ENCODE assay signal across 1 cellular context in the genomic region with DNA sequence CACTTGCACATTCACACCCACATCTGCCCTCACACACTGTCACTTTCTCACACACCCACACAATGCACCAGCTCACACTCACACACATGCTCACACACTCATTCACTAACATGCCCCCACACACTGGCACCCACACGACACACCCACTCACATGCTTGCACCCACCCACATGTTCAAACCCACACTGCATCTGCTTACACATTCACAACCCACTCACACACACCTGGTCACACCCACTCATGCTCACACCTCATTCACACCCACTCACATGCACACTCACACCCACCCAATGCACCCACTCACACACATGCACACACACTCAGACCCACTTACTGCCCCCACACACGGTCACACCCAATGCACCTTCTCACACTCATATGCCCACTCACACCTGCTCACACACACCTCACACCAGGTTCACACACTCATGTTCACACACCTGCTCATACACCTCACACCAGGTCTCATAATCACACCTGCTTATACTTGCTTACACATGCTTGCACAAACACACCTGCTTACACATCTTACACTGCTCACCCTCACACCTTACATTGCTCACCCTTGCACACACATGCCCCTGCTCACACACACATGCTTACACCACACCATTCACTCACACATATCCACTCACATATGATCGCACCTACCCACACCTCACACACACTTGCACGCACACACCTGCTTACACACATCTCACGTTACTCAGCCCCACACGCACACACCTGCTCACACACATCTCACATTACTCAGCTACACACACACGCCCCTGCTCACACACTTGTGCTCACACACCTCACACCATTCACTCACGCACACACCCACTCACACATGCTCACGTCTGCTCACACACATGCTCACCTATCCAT.
TF ChIP-seq lines count a peak whose summit lies in the region.

No MANE protein-coding gene starts in this region.

TF ChIP-seq in K562, 482 proteins besides CTCF, POLR2A, EP300 and RAD21:
- no peak for TF ChIP-seq NCOA2 (IDR thresholded peaks at IDR 0.05; ENCODE audit: partially characterized antibody in 2 of 2)
- 0 out of 2 replicates have a peak, but pooled peaks have one; percentile 40 for TF ChIP-seq SUPT5H (IDR thresholded peaks at IDR 0.05)
- TF ChIP-seq, protein P1, sequence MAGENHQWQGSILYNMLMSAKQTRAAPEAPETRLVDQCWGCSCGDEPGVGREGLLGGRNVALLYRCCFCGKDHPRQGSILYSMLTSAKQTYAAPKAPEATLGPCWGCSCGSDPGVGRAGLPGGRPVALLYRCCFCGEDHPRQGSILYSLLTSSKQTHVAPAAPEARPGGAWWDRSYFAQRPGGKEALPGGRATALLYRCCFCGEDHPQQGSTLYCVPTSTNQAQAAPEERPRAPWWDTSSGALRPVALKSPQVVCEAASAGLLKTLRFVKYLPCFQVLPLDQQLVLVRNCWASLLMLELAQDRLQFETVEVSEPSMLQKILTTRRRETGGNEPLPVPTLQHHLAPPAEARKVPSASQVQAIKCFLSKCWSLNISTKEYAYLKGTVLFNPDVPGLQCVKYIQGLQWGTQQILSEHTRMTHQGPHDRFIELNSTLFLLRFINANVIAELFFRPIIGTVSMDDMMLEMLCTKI (IDR thresholded peaks at IDR 0.05; ENCODE audit: partially characterized antibody): no peak
- no peak for TF ChIP-seq PHB (CRISPR knock-in tag; IDR thresholded peaks at IDR 0.05)
- no peak for TF ChIP-seq CBX1 (IDR thresholded peaks at IDR 0.05; ENCODE audit: low read depth)
- no peak for TF ChIP-seq FIP1L1 (IDR thresholded peaks at IDR 0.05; ENCODE audit: low read depth, low read length, poor library complexity, severe bottlenecking)
- TF ChIP-seq ZNF785 (CRISPR knock-in tag; IDR thresholded peaks at IDR 0.05): no peak
- TF ChIP-seq ZNF695 (CRISPR knock-in tag; IDR thresholded peaks at IDR 0.05): no peak
- TF ChIP-seq, protein P2, sequence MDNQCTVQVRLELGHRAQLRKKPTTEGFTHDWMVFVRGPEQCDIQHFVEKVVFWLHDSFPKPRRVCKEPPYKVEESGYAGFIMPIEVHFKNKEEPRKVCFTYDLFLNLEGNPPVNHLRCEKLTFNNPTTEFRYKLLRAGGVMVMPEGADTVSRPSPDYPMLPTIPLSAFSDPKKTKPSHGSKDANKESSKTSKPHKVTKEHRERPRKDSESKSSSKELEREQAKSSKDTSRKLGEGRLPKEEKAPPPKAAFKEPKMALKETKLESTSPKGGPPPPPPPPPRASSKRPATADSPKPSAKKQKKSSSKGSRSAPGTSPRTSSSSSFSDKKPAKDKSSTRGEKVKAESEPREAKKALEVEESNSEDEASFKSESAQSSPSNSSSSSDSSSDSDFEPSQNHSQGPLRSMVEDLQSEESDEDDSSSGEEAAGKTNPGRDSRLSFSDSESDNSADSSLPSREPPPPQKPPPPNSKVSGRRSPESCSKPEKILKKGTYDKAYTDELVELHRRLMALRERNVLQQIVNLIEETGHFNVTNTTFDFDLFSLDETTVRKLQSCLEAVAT (IDR thresholded peaks at IDR 0.05): no peak
- TF ChIP-seq ETV6 (IDR thresholded peaks at IDR 0.05; ENCODE audit: borderline replicate concordance in 1 of 2, low read depth in 2 of 2, low read length in 1 of 2): no peak
- TF ChIP-seq ETV6 (CRISPR knock-in tag; IDR thresholded peaks at IDR 0.05; ENCODE audit: borderline replicate concordance): no peak
- TF ChIP-seq IRF2 (CRISPR knock-in tag; IDR thresholded peaks at IDR 0.05): peak; percentile 69; the same call in 1 of the 2 replicates
- TF ChIP-seq DIDO1 (tag; IDR thresholded peaks at IDR 0.05; ENCODE audit: low read depth): no peak
- TF ChIP-seq CBX5 (IDR thresholded peaks at IDR 0.05; ENCODE audit: borderline replicate concordance, low read depth): 0 out of 2 replicates have a peak, but pooled peaks have one; percentile 4
- no peak for TF ChIP-seq NCOR1 (IDR thresholded peaks at IDR 0.05)
- no peak for TF ChIP-seq KAT7 (CRISPR knock-in tag; IDR thresholded peaks at IDR 0.05; ENCODE audit: borderline replicate concordance)
- TF ChIP-seq RB1 (IDR thresholded peaks at IDR 0.05; ENCODE audit: low read depth): no peak
- peak; percentile 64 for TF ChIP-seq EGR1 (conservative IDR thresholded peaks at IDR 0.05)
- no peak for TF ChIP-seq ELF4 (CRISPR knock-in tag; IDR thresholded peaks at IDR 0.05)
- TF ChIP-seq, protein P3, sequence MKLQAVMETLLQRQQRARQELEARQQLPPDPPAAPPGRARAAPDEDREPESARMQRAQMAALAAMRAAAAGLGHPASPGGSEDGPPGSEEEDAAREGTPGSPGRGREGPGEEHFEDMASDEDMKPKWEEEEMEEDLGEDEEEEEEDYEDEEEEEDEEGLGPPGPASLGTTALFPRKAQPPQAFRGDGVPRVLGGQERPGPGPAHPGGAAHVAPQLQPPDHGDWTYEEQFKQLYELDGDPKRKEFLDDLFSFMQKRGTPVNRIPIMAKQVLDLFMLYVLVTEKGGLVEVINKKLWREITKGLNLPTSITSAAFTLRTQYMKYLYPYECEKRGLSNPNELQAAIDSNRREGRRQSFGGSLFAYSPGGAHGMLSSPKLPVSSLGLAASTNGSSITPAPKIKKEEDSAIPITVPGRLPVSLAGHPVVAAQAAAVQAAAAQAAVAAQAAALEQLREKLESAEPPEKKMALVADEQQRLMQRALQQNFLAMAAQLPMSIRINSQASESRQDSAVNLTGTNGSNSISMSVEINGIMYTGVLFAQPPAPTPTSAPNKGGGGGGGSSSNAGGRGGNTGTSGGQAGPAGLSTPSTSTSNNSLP (IDR thresholded peaks at IDR 0.05; ENCODE audit: borderline replicate concordance, low read depth, low read length): no peak
